10 cellular contexts compared by ENCODE assay signal in the genomic region with DNA sequence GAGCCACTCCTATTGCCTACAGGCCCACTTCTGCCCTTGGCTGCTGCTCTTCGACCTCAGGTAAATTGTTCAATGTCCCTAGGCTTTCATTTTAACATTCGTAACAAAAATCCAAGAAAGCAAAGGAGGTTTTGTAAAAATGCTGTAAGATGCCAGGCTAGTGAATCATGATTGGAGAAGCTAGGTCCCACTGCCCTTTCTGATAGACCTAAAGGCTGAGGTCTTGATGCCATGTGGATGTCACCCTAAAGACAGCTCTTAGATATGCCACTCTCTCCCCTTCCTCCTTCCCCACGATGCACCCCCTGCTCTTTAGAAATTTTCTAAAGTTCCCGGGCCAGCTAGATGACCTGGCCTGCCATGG. TPM values are rescaled to one million over a fixed set of nuclear protein-coding genes. Genes with fewer than 3 reads are reported as not detected.
DNase-seq lines count a peak whose midpoint lies in the region; ATAC-seq and TF ChIP-seq lines count a peak whose summit lies in the region.
"Had no signal": no experiment of that assay in that cellular context is flagged by ENCODE, and none has a peak within 500 bp of the region (broad histone marks: within the 10 kb centered on the region; RNA-seq: fewer than 3 reads in every experiment).

No MANE protein-coding gene starts in this region.

- no peaks in the 10 kb centered on the region for H4K20me1 ChIP-seq in GM23248 (ENCODE audit: insufficient read depth)

- H3K9me3 ChIP-seq in GM23248 (ENCODE audit: low read depth) (no peaks in the 10 kb centered on the region), WERI-Rb-1 (ENCODE audit: severe bottlenecking) (no peaks in the 10 kb centered on the region), right cardiac atrium (ENCODE audit: control insufficient read depth, low read length) (no peaks in the 10 kb centered on the region)

- 80 to 83% methylated on average over 4 of the region's 4 CpGs for WGBS in GM23248 (ENCODE audit: low coverage in 1 of 2, low lambda C conversion rate in 2 of 2, missing lambda C conversion rate in 2 of 2), 2 experiments
- WGBS in right cardiac atrium = 63% methylated on average over 4 of the region's 4 CpGs

- H3K36me3 ChIP-seq in GM23248 (ENCODE audit: low read depth) (peaks cover 34% of the 10 kb centered on the region), WERI-Rb-1 (peaks cover 51% of the 10 kb centered on the region)

- H3K79me2 ChIP-seq in GM23248 (ENCODE audit: insufficient read depth) = peaks cover 7% of the 10 kb centered on the region

- no peaks in the 10 kb centered on the region for H3K9me2 ChIP-seq in GM23248 (ENCODE audit: insufficient read depth)

- TF ChIP-seq CTCF in WERI-Rb-1 (IDR thresholded peaks at IDR 0.05; ENCODE audit: low read depth, low read length) (no peak), foreskin keratinocyte (conservative IDR thresholded peaks at IDR 0.05) (no peak)

- in situ Hi-C loops in GM23248 (cut with MboI) = no loop called here

- H3K9me3 Mint-ChIP-seq in stimulated activated naive B cell treated with anti-CD40 and anti-IgM and Interleukin-4, amounts not matched to agents 10 μg/mL and 1 μg/mL and 100 μg/mL, for 72 hours = no peaks in the 10 kb centered on the region
- H3K9me3 Mint-ChIP-seq: activated T-helper 1 cell treated with anti-CD3 and anti-CD28 coated beads, Interleukin-12 subunit alpha, Interleukin-12 subunit beta, Interleukin-2, Interleukin-4 antibody, amounts not matched to agents 30 ng/mL and 10 ng/mL and 1 ng/mL, durations not matched to agents 14 hours and 24 hours and 36 hours had no signal

- peaks cover 5 to 18% of the 10 kb centered on the region in 2 donors for H3K4me1 Mint-ChIP-seq in stimulated activated naive B cell treated with anti-CD40 and anti-IgM and Interleukin-4, amounts not matched to agents 10 μg/mL and 1 μg/mL and 100 μg/mL, for 72 hours

- H3K27me3 Mint-ChIP-seq in stimulated activated naive B cell treated with anti-CD40 and anti-IgM and Interleukin-4, amounts not matched to agents 10 μg/mL and 1 μg/mL and 100 μg/mL, for 72 hours = no peaks in the 10 kb centered on the region

- no peaks in the 10 kb centered on the region for H3K27me3 ChIP-seq in GM23248 (replicated peaks; ENCODE audit: insufficient read depth)
- H3K27me3 ChIP-seq in WERI-Rb-1 (ENCODE audit: insufficient read depth, low read depth, severe bottlenecking) = no peaks in the 10 kb centered on the region
- H3K27me3 ChIP-seq in right cardiac atrium (ENCODE audit: control insufficient read depth, insufficient read depth) = no peaks in the 10 kb centered on the region
- no peaks in the 10 kb centered on the region for H3K27me3 ChIP-seq in foreskin keratinocyte

- H3K4me3 Mint-ChIP-seq in stimulated activated naive B cell treated with anti-CD40 and anti-IgM and Interleukin-4, amounts not matched to agents 10 μg/mL and 1 μg/mL and 100 μg/mL, for 72 hours = no peak overlapping the region
- H3K4me3 Mint-ChIP-seq: activated T-helper 1 cell treated with anti-CD3 and anti-CD28 coated beads, Interleukin-12 subunit alpha, Interleukin-12 subunit beta, Interleukin-2, Interleukin-4 antibody, amounts not matched to agents 30 ng/mL and 10 ng/mL and 1 ng/mL, durations not matched to agents 14 hours and 24 hours and 36 hours had no signal

- DNase-seq in GM23248 (peak; percentile 56), WERI-Rb-1 (no peak), right cardiac atrium (no peak), T-helper 9 cell (no peak), foreskin keratinocyte (no peak), NCI-H187 (lab: John Stamatoyannopoulos, UW) (no peak), NCI-H2107 treated with DMSO at 0.1 percent for 48 hours (lab: John Stamatoyannopoulos, UW; ENCODE audit: unreplicated experiment) (no peak)
- no peak for DNase-seq in stimulated activated naive B cell treated with anti-CD40 and anti-IgM and Interleukin-4, amounts not matched to agents 10 μg/mL and 1 μg/mL and 100 μg/mL, for 72 hours
- DNase-seq: stimulated activated CD4-positive, alpha-beta T cell treated with anti-CD3 and anti-CD28 coated beads, Interleukin-15, amount 100 ng/mL, for 24 hours had no signal

- H3K4me2 ChIP-seq in GM23248 (ENCODE audit: unreplicated experiment) = peak overlapping the region; percentile 57

- H3K36me3 Mint-ChIP-seq in stimulated activated naive B cell treated with anti-CD40 and anti-IgM and Interleukin-4, amounts not matched to agents 10 μg/mL and 1 μg/mL and 100 μg/mL, for 72 hours = peaks cover 17 to 28% of the 10 kb centered on the region in 2 donors

- H3K27ac ChIP-seq in GM23248 = peak overlapping the region; percentile 66
- H3K27ac ChIP-seq in WERI-Rb-1 = peak overlapping the region; percentile 82
- H3K27ac ChIP-seq in right cardiac atrium (ENCODE audit: low read length) = peak overlapping the region; percentile 30
- H3K27ac ChIP-seq in foreskin keratinocyte = no peak overlapping the region

- H3K27ac Mint-ChIP-seq in stimulated activated naive B cell treated with anti-CD40 and anti-IgM and Interleukin-4, amounts not matched to agents 10 μg/mL and 1 μg/mL and 100 μg/mL, for 72 hours = peak overlapping the region; percentile 75

- peak overlapping the region; percentile 52 for H3K9ac ChIP-seq in GM23248

- intact Hi-C loops in right cardiac atrium (cut with DNase I) = no loop called here

- H3F3A ChIP-seq in GM23248 (ENCODE audit: insufficient read depth) = peaks cover 64% of the 10 kb centered on the region

- ATAC-seq in right cardiac atrium (no peak), foreskin keratinocyte (no peak)
- ATAC-seq in stimulated activated naive B cell treated with anti-CD40 and anti-IgM and Interleukin-4, amounts not matched to agents 10 μg/mL and 1 μg/mL and 100 μg/mL, for 72 hours (replicated peaks) = no peak

- H3K4me3 ChIP-seq in GM23248 (peak overlapping the region; percentile 17; the same call in 1 of the 2 replicates), WERI-Rb-1 (ENCODE audit: low read depth, low read length) (no peak overlapping the region), right cardiac atrium (ENCODE audit: low read length) (no peak overlapping the region)

- H3K4me1 ChIP-seq in GM23248 (ENCODE audit: insufficient read depth) = peaks cover 25% of the 10 kb centered on the region
- peaks cover 7% of the 10 kb centered on the region for H3K4me1 ChIP-seq in right cardiac atrium (ENCODE audit: control insufficient read depth, insufficient read depth, low read length)
- peaks cover 10% of the 10 kb centered on the region for H3K4me1 ChIP-seq in foreskin keratinocyte

- no peak overlapping the region for H2AFZ ChIP-seq in GM23248

RNA-seq across cellular contexts. Expression of gene TMEM39B, which starts 9.9 kb away (rescaled TPM):
- 5.7 and 6.8 TPM in 2 replicates for total RNA-seq in GM23248 (2014; rRNA removed; shearing (Covaris generic))
- polyA plus RNA-seq in GM23248 (2016; fragmentation: Nextera tagmentation; extraction: Ambion mirVana) (21.4 and 24.1 TPM in 2 replicates), right cardiac atrium (6.2 TPM), foreskin keratinocyte (15.8 and 17.2 TPM in 2 replicates)
- total RNA-seq in right cardiac atrium (10 to 100 TPM in 1 of 4 donors, 1 to 10 TPM in 3; 8.0 to 11.1 (median 8.6) TPM), foreskin keratinocyte (10.1 and 11.4 TPM in 2 replicates)

RNA-seq across cellular contexts. Expression of gene KPNA6, which starts 45.0 kb away (rescaled TPM):
- 52.9 and 56.0 TPM in 2 replicates for total RNA-seq in GM23248 (2014; rRNA removed; shearing (Covaris generic))
- polyA plus RNA-seq in GM23248 (2016; fragmentation: Nextera tagmentation; extraction: Ambion mirVana) (38.3 and 39.9 TPM in 2 replicates), right cardiac atrium (14.7 TPM), foreskin keratinocyte (15.1 and 17.7 TPM in 2 replicates)
- total RNA-seq in right cardiac atrium (10 to 100 TPM; 72.4 to 79.7 (median 75.8) TPM), foreskin keratinocyte (58.2 and 58.9 TPM in 2 replicates)

RNA-seq across cellular contexts. Expression of gene KHDRBS1, which starts 49.2 kb away (rescaled TPM):
- total RNA-seq in GM23248 (2014; rRNA removed; shearing (Covaris generic)) = 41.7 and 50.6 TPM in 2 replicates
- polyA plus RNA-seq in GM23248 (2016; fragmentation: Nextera tagmentation; extraction: Ambion mirVana) = 65.7 and 68.6 TPM in 2 replicates
- 10 to 100 TPM; 65.4 to 70.0 (median 69.0) TPM for total RNA-seq in right cardiac atrium
- 48.6 TPM for polyA plus RNA-seq in right cardiac atrium
- 120 and 121 TPM in 2 replicates for total RNA-seq in foreskin keratinocyte
- 81.2 and 92.5 TPM in 2 replicates for polyA plus RNA-seq in foreskin keratinocyte
